ENCODE assay signal across 2 cellular contexts in the genomic region with DNA sequence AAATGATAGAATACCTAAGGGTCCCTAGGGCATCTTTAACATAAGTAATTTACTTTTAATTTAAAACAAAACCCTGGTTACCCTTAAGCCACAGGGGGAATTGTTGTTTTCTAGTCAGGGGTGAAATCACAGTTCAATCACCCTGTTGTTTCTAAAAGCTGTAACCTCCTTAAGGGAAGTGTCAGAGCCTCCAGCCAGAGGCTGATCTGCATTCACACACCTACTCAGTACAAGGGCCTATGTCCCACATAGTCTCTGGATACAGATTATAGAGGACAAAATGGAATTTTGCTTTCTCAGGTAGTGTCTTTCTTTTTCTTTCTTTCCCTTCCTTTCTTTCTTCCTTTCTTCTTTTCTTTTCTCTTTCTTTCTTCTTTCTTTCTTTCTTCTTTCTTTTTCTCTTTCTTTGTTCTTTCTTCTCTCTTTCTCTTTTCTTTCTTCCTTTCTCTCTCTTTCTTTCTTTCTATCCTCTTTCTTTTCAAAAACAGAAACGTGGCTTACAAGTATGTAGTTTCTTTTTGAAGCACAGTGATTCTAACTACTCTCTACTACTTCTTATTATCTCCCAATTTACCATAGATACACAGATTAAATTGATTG.
TF ChIP-seq lines count a peak whose summit lies in the region.

No MANE protein-coding gene starts in this region.

TF ChIP-seq in GM23338, 12 proteins besides CTCF, POLR2A, EP300 and RAD21 (continues in another document):
- no peak for TF ChIP-seq JUNB (IDR thresholded peaks at IDR 0.05; ENCODE audit: unreplicated experiment)
- TF ChIP-seq ZNF114 (CRISPR knock-in tag; IDR thresholded peaks at IDR 0.05) = no peak
- no peak for TF ChIP-seq EZH2phosphoT487 (IDR thresholded peaks at IDR 0.05; ENCODE audit: unreplicated experiment)
- TF ChIP-seq NANOG (IDR thresholded peaks at IDR 0.05; ENCODE audit: borderline replicate concordance) = no peak
- TF ChIP-seq ZNF331 (CRISPR knock-in tag; IDR thresholded peaks at IDR 0.05; ENCODE audit: low read depth) = no peak
- TF ChIP-seq EZH2 (IDR thresholded peaks at IDR 0.05; ENCODE audit: low read depth, unreplicated experiment) = no peak
- TF ChIP-seq, protein P1, sequence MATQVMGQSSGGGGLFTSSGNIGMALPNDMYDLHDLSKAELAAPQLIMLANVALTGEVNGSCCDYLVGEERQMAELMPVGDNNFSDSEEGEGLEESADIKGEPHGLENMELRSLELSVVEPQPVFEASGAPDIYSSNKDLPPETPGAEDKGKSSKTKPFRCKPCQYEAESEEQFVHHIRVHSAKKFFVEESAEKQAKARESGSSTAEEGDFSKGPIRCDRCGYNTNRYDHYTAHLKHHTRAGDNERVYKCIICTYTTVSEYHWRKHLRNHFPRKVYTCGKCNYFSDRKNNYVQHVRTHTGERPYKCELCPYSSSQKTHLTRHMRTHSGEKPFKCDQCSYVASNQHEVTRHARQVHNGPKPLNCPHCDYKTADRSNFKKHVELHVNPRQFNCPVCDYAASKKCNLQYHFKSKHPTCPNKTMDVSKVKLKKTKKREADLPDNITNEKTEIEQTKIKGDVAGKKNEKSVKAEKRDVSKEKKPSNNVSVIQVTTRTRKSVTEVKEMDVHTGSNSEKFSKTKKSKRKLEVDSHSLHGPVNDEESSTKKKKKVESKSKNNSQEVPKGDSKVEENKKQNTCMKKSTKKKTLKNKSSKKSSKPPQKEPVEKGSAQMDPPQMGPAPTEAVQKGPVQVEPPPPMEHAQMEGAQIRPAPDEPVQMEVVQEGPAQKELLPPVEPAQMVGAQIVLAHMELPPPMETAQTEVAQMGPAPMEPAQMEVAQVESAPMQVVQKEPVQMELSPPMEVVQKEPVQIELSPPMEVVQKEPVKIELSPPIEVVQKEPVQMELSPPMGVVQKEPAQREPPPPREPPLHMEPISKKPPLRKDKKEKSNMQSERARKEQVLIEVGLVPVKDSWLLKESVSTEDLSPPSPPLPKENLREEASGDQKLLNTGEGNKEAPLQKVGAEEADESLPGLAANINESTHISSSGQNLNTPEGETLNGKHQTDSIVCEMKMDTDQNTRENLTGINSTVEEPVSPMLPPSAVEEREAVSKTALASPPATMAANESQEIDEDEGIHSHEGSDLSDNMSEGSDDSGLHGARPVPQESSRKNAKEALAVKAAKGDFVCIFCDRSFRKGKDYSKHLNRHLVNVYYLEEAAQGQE (IDR thresholded peaks at IDR 0.05; ENCODE audit: unreplicated experiment) = no peak
- TF ChIP-seq ZNF462 (CRISPR knock-in tag; IDR thresholded peaks at IDR 0.05) = no peak
- TF ChIP-seq POLR2AphosphoS5 (IDR thresholded peaks at IDR 0.05; ENCODE audit: low read depth) = no peak
- TF ChIP-seq CREB1 (CRISPR knock-in tag; IDR thresholded peaks at IDR 0.05; ENCODE audit: low read depth) = no peak
- no peak for TF ChIP-seq STAT1 (IDR thresholded peaks at IDR 0.05; ENCODE audit: unreplicated experiment)

TF ChIP-seq in K562, 482 proteins besides CTCF, POLR2A, EP300 and RAD21:
- TF ChIP-seq SNRNP70 (optimal IDR thresholded peaks at IDR 0.05; ENCODE audit: low read depth, low read length) = no peak
- TF ChIP-seq, protein P2, sequence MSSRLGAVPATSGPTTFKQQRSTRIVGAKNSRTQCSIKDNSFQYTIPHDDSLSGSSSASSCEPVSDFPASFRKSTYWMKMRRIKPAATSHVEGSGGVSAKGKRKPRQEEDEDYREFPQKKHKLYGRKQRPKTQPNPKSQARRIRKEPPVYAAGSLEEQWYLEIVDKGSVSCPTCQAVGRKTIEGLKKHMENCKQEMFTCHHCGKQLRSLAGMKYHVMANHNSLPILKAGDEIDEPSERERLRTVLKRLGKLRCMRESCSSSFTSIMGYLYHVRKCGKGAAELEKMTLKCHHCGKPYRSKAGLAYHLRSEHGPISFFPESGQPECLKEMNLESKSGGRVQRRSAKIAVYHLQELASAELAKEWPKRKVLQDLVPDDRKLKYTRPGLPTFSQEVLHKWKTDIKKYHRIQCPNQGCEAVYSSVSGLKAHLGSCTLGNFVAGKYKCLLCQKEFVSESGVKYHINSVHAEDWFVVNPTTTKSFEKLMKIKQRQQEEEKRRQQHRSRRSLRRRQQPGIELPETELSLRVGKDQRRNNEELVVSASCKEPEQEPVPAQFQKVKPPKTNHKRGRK (tag; IDR thresholded peaks at IDR 0.05) = peak; percentile 50; the same call in 1 of the 2 replicates
TF ChIP-seq in K562: peak in this region for 1.
